In the genomic region with DNA sequence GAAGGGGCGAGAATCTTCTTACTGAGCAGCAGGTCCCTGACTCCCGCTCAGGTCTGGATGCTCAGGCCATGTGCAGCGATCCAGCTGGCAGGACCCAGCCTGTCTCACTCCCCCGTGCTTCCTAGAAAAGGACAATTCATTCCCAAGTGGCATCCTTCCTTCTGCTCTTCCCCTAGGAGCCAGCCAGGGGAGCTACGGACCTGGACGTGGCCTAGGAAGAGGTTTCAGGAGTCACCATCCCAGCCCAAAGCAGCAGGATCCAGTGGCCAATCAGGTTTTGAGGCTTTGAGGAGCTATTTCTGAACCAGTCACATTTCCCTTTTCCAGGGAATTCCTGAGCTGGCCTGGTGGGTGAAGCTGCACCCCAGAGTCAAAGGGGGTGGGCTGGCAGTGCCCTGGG, we compare ENCODE assay signal across 1 cellular context.
TF ChIP-seq lines count a peak whose summit lies in the region.

No MANE protein-coding gene starts in this region.

TF ChIP-seq in GM23338, 12 proteins besides CTCF, POLR2A, EP300 and RAD21 (continued from another document):
- TF ChIP-seq ZNF462 (CRISPR knock-in tag; IDR thresholded peaks at IDR 0.05) (no peak), ZNF331 (CRISPR knock-in tag; IDR thresholded peaks at IDR 0.05; ENCODE audit: low read depth) (no peak), POLR2AphosphoS5 (IDR thresholded peaks at IDR 0.05; ENCODE audit: low read depth) (no peak)
- TF ChIP-seq, protein P1, sequence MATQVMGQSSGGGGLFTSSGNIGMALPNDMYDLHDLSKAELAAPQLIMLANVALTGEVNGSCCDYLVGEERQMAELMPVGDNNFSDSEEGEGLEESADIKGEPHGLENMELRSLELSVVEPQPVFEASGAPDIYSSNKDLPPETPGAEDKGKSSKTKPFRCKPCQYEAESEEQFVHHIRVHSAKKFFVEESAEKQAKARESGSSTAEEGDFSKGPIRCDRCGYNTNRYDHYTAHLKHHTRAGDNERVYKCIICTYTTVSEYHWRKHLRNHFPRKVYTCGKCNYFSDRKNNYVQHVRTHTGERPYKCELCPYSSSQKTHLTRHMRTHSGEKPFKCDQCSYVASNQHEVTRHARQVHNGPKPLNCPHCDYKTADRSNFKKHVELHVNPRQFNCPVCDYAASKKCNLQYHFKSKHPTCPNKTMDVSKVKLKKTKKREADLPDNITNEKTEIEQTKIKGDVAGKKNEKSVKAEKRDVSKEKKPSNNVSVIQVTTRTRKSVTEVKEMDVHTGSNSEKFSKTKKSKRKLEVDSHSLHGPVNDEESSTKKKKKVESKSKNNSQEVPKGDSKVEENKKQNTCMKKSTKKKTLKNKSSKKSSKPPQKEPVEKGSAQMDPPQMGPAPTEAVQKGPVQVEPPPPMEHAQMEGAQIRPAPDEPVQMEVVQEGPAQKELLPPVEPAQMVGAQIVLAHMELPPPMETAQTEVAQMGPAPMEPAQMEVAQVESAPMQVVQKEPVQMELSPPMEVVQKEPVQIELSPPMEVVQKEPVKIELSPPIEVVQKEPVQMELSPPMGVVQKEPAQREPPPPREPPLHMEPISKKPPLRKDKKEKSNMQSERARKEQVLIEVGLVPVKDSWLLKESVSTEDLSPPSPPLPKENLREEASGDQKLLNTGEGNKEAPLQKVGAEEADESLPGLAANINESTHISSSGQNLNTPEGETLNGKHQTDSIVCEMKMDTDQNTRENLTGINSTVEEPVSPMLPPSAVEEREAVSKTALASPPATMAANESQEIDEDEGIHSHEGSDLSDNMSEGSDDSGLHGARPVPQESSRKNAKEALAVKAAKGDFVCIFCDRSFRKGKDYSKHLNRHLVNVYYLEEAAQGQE (IDR thresholded peaks at IDR 0.05; ENCODE audit: unreplicated experiment) = no peak
